ENCODE assay signal across 11 cellular contexts in the genomic region with DNA sequence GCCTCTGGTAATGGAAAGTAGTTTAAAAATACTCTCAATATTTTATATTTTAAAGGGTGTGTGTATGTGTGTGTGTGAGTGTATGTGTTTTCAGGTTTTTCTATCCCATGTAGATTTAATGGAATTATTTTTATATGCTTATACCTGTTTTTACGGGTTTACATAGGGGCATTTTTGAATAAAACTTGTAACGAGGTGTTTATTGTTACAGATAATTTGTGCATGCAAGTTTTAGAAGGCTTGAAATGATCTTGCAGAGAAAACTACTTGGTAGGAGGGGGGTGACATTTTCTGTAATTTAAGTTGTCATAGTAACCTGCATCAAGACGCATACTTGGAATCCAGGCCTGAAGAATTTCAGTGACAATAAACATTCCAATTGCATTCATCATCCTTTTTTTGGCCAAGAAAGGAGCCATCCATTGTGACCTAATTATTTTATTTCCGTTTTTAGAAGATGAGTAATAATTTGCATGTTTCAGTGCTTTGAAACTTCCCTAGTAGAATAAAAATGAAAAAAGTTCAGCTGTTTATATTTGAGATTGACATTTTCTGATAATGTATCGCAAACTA. TPM values are rescaled to one million over a fixed set of nuclear protein-coding genes. Genes with fewer than 3 reads are reported as not detected.
DNase-seq lines count a peak whose midpoint lies in the region; ATAC-seq, FAIRE-seq and TF ChIP-seq lines count a peak whose summit lies in the region.
"Had no signal": no experiment of that assay in that cellular context is flagged by ENCODE, and none has a peak within 500 bp of the region (broad histone marks: within the 10 kb centered on the region; RNA-seq: fewer than 3 reads in every experiment).

No MANE protein-coding gene starts in this region.

- H3K9me3 ChIP-seq in A673 (ENCODE audit: low read depth, low read length, poor library complexity, severe bottlenecking) = no peaks in the 10 kb centered on the region
- H3K9me3 ChIP-seq in HUES48 (ENCODE audit: control insufficient read depth, insufficient read depth, low read length) = no peaks in the 10 kb centered on the region

- H3K27me3 ChIP-seq in A673 (replicated peaks; ENCODE audit: insufficient read depth, low read depth, low read length, poor library complexity) (no peaks in the 10 kb centered on the region), HUES48 (ENCODE audit: control insufficient read depth, insufficient read depth, low read length) (no peaks in the 10 kb centered on the region), bronchial epithelial cell (ENCODE audit: control insufficient read depth, insufficient read depth, low read length) (no peaks in the 10 kb centered on the region), kidney epithelial cell (ENCODE audit: control insufficient read depth, insufficient read depth, low read length) (no peaks in the 10 kb centered on the region)

- ATAC-seq in GM18858 (IDR thresholded peaks at IDR 0.05; ENCODE audit: unreplicated experiment) = no peak

- H3K27ac ChIP-seq in A673 (ENCODE audit: low read depth, low read length, poor library complexity, severe bottlenecking) = peak overlapping the region; percentile 40
- H3K27ac ChIP-seq in HUES48 (ENCODE audit: low read depth, low read length) = peak overlapping the region; percentile 71

- H3K9ac ChIP-seq in HUES48 (ENCODE audit: low read depth, low read length) = peak overlapping the region; percentile 60; the same call in 1 of the 2 replicates

- CTCF ChIA-PET in A673 (lab: Charles Lee) = interaction anchor here (1.0 kb wide), 1 partner anchor 40 kb away, joined by 3 read pairs; no protein-coding TSS in a partner anchor

- intact Hi-C loops in A673 (cut with micrococcal nuclease; ENCODE audit: unreplicated experiment) = no loop called here

- H3K4me1 ChIP-seq in A673 (ENCODE audit: insufficient read depth, low read length, poor library complexity, severe bottlenecking) (peaks cover 40% of the 10 kb centered on the region), HUES48 (ENCODE audit: control insufficient read depth, insufficient read depth, low read length) (peaks cover 56% of the 10 kb centered on the region)

- BruUV-seq in A673 (replicated peaks; lab: Mats Ljungman, UMichigan) = no TSS peak

- POLR2A ChIA-PET in A673 (lab: Charles Lee; ENCODE audit: low non-redundant PET) = no interaction called here

- no peak for FAIRE-seq in bronchial epithelial cell (lab: Jason Lieb, UNC)

- peak; percentile 93 for DNase-seq in A673 (ENCODE audit: low spot score)
- DNase-seq in bronchial epithelial cell (ENCODE audit: low read depth) = peak; percentile 65
- peak; percentile 80 for DNase-seq in kidney epithelial cell (ENCODE audit: low read depth)
- DNase-seq in NCI-H1417 treated with DMSO at 0.1 percent for 48 hours (lab: John Stamatoyannopoulos, UW) = no peak
- DNase-seq in middle frontal gyrus (ENCODE audit: extremely low spot score, low spot score) = no peak
- DNase-seq in AML-193 (lab: John Stamatoyannopoulos, UW) = no peak
- DNase-seq: CD4-positive, CD25-positive, alpha-beta regulatory T cell; NCI-H524; stimulated activated CD8-positive, alpha-beta memory T cell treated with anti-CD3 and anti-CD28 coated beads, Interleukin-4, amount 100 ng/mL, for 48 hours had no signal

- H3K4me3 ChIP-seq in A673 (ENCODE audit: low read depth, low read length, poor library complexity, severe bottlenecking) = no peak overlapping the region
- H3K4me3 ChIP-seq in HUES48 (ENCODE audit: low read depth, low read length) = peak overlapping the region; percentile 20; the same call in 1 of the 2 replicates
- H3K4me3 ChIP-seq in bronchial epithelial cell (ENCODE audit: low read depth, low read length) = no peak overlapping the region
- H3K4me3 ChIP-seq in kidney epithelial cell (ENCODE audit: low read depth, low read length) = no peak overlapping the region

- H3K36me3 ChIP-seq in A673 (ENCODE audit: insufficient read depth, low read length, poor library complexity, severe bottlenecking) = no peaks in the 10 kb centered on the region
- H3K36me3 ChIP-seq in HUES48 (ENCODE audit: control insufficient read depth, insufficient read depth, low read length) = no peaks in the 10 kb centered on the region
- peaks cover under 1% of the 10 kb centered on the region for H3K36me3 ChIP-seq in bronchial epithelial cell (ENCODE audit: control insufficient read depth, insufficient read depth, low read length)
- H3K36me3 ChIP-seq in kidney epithelial cell (ENCODE audit: control insufficient read depth, insufficient read depth, low read length) = no peaks in the 10 kb centered on the region

- no peak for TF ChIP-seq CTCF in A673 (conservative IDR thresholded peaks at IDR 0.05; ENCODE audit: low read depth, low read length)
- TF ChIP-seq CTCF in bronchial epithelial cell (IDR thresholded peaks at IDR 0.05; ENCODE audit: insufficient read depth, low read length, severe bottlenecking) = no peak
- TF ChIP-seq CTCF in kidney epithelial cell (IDR thresholded peaks at IDR 0.05; ENCODE audit: insufficient read depth, low read length, poor library complexity, severe bottlenecking) = no peak

RNA-seq across cellular contexts. Expression of a gene that starts 39.0 kb away (rescaled TPM):
- total RNA-seq in A673 (2021) = 19.8 and 23.1 TPM in 2 replicates
- total RNA-seq in bronchial epithelial cell = 14.3 and 19.0 TPM in 2 replicates
- 27.1 and 35.3 TPM in 2 replicates for total RNA-seq in kidney epithelial cell

Comparison
In these comparisons a context has a peak if more than half of its experiments do, and no peak if none do; other contexts are left out.
1. DNase-seq: peak in A673 (single experiment), bronchial epithelial cell (single experiment) and kidney epithelial cell (single experiment); none in NCI-H1417 treated with DMSO at 0.1 percent for 48 hours (single experiment), middle frontal gyrus (single experiment) and AML-193 (0 of 2).